14 cellular contexts compared by ENCODE assay signal in genomic region chr7:130970196-130970595, GRCh38.
A peak's percentile ranks its signal among the peaks of the same experiment; 100 is the strongest.
DNase-seq lines count a peak whose midpoint lies in the region; ATAC-seq, FAIRE-seq and TF ChIP-seq lines count a peak whose summit lies in the region.
"Had no signal": no experiment of that assay in that cellular context is flagged by ENCODE, and none has a peak within 500 bp of the region (broad histone marks: within the 10 kb centered on the region; RNA-seq: fewer than 3 reads in every experiment).

No MANE protein-coding gene starts in this region.

- H3K4me1 Mint-ChIP-seq in activated B cell treated with CpG ODN at 0.5 μM for 24 hours (peaks cover 56% of the 10 kb centered on the region), osteocyte (ENCODE audit: unreplicated experiment) (peaks cover 4% of the 10 kb centered on the region)
- peaks cover 98% of the 10 kb centered on the region for H3K4me1 Mint-ChIP-seq in stimulated activated naive CD8-positive, alpha-beta T cell treated with anti-CD3 and anti-CD28 coated beads, Interleukin-15, Interleukin-2, amounts not matched to agents 100 ng/mL and 50 ng/mL, for 24 hours (ENCODE audit: low read depth)
- H3K4me1 Mint-ChIP-seq: endodermal cell had no signal

- peak overlapping the region; percentile 32 for H3K4me3 Mint-ChIP-seq in activated B cell treated with CpG ODN at 0.5 μM for 24 hours
- peak overlapping the region; percentile 74 for H3K4me3 Mint-ChIP-seq in stimulated activated naive CD8-positive, alpha-beta T cell treated with anti-CD3 and anti-CD28 coated beads, Interleukin-15, Interleukin-2, amounts not matched to agents 100 ng/mL and 50 ng/mL, for 24 hours
- H3K4me3 Mint-ChIP-seq in osteocyte (ENCODE audit: unreplicated experiment), result no peak overlapping the region
- H3K4me3 Mint-ChIP-seq: endodermal cell had no signal

- H2AFZ ChIP-seq in GM12878 (ENCODE audit: control insufficient read depth, low read depth, low read length), result no peak overlapping the region

- peak overlapping the region; percentile 80 for H3K27ac Mint-ChIP-seq in activated B cell treated with CpG ODN at 0.5 μM for 24 hours
- H3K27ac Mint-ChIP-seq in stimulated activated naive CD8-positive, alpha-beta T cell treated with anti-CD3 and anti-CD28 coated beads, Interleukin-15, Interleukin-2, amounts not matched to agents 100 ng/mL and 50 ng/mL, for 24 hours, result peak overlapping the region; percentile 99
- H3K27ac Mint-ChIP-seq in osteocyte (ENCODE audit: unreplicated experiment), result no peak overlapping the region
- H3K27ac Mint-ChIP-seq: endodermal cell had no signal

- peak; percentile 42 for DNase-seq in stimulated activated CD4-positive, alpha-beta T cell treated with anti-CD3 and anti-CD28 coated beads, Interleukin-2, amount 100 ng/mL, for 4 hours (ENCODE audit: low read depth)
- DNase-seq in stimulated activated CD4-positive, alpha-beta T cell treated with anti-CD3 and anti-CD28 coated beads, Interleukin-1b, Interleukin-23, amount 100 ng/mL, for 48 hours, result no peak
- DNase-seq in activated B cell treated with CpG ODN at 0.5 μM for 24 hours (no peak), GM12878 (ENCODE audit: low read depth, low spot score) (no peak), nucleus accumbens (lab: John Stamatoyannopoulos, UW) (no peak), pancreas (no peak), osteocyte (ENCODE audit: extremely low spot score, unreplicated experiment) (no peak)
- DNase-seq: AML-193, endodermal cell, NCI-H1105, SJCRH30 had no signal

- H4K20me1 ChIP-seq in GM12878 (ENCODE audit: control insufficient read depth, insufficient read depth), result no peaks in the 10 kb centered on the region

- peak overlapping the region; percentile 12; the same call in 1 of the 2 replicates for H3K4me2 ChIP-seq in GM12878 (ENCODE audit: control insufficient read depth, insufficient read depth)

- RAD21 ChIA-PET in GM12878 (lab: Charles Lee; ENCODE audit: unreplicated experiment), result interaction anchor here (0.7 to 2.9 kb wide), 11 partner anchors 9 to 70 kb away, joined by 3 to 21 read pairs (median 5); no protein-coding TSS in a partner anchor

- H3K27me3 Mint-ChIP-seq in activated B cell treated with CpG ODN at 0.5 μM for 24 hours, result no peaks in the 10 kb centered on the region
- H3K27me3 Mint-ChIP-seq in stimulated activated naive CD8-positive, alpha-beta T cell treated with anti-CD3 and anti-CD28 coated beads, Interleukin-15, Interleukin-2, amounts not matched to agents 100 ng/mL and 50 ng/mL, for 24 hours, result no peaks in the 10 kb centered on the region
- H3K27me3 Mint-ChIP-seq in osteocyte (ENCODE audit: unreplicated experiment), result no peaks in the 10 kb centered on the region

- H3K79me2 ChIP-seq in GM12878 (ENCODE audit: control insufficient read depth, insufficient read depth, low read length), result peaks cover 1% of the 10 kb centered on the region; the same call in 1 of the 2 replicates

- intact Hi-C loops in activated B cell treated with CpG ODN at 0.5 μM for 24 hours (cut with micrococcal nuclease) (loop anchor here (1.0 kb wide), 2 partner anchors 9 to 11 kb away; no protein-coding TSS in a partner anchor), GM12878 (cut with micrococcal nuclease; ENCODE audit: unreplicated experiment) (no loop called here), pancreas (cut with DNase I) (no loop called here)

- no peak overlapping the region for H3K9ac ChIP-seq in GM12878 (ENCODE audit: control insufficient read depth, insufficient read depth, low read length)

- CTCF ChIA-PET in activated B cell treated with CpG ODN at 0.5 μM for 24 hours (lab: Charles Lee) (interaction anchor here (1.5 to 2.8 kb wide), 4 partner anchors 12 to 73 kb away, joined by 3 to 20 read pairs (median 5); no protein-coding TSS in a partner anchor), GM12878 (lab: Yijun Ruan, JAX) (interaction anchor here (0.9 to 3.1 kb wide), 15 partner anchors 8 to 73 kb away, joined by 3 to 62 read pairs (median 4); no protein-coding TSS in a partner anchor)

- H3K9me3 Mint-ChIP-seq in activated B cell treated with CpG ODN at 0.5 μM for 24 hours (no peaks in the 10 kb centered on the region), osteocyte (ENCODE audit: unreplicated experiment) (no peaks in the 10 kb centered on the region)
- H3K9me3 Mint-ChIP-seq in stimulated activated naive CD8-positive, alpha-beta T cell treated with anti-CD3 and anti-CD28 coated beads, Interleukin-15, Interleukin-2, amounts not matched to agents 100 ng/mL and 50 ng/mL, for 24 hours, result peaks cover 9% of the 10 kb centered on the region

- H3K27ac ChIP-seq in GM12878 (ENCODE audit: control insufficient read depth, insufficient read depth) (no peak overlapping the region), pancreas (peak overlapping the region in 1 of 4 donors; percentile 46)
- H3K27ac ChIP-seq: SJCRH30, thoracic aorta had no signal

- peaks cover 22% of the 10 kb centered on the region for H3K4me1 ChIP-seq in GM12878 (ENCODE audit: control insufficient read depth, insufficient read depth, low read length)
- peaks cover 12 to 15% (median 12%) of the 10 kb centered on the region in 3 donors for H3K4me1 ChIP-seq in pancreas
- H3K4me1 ChIP-seq: SJCRH30 had no signal

- in situ Hi-C loops in GM12878 (cut with MboI), result no loop called here

- TF ChIP-seq CTCF in activated B cell treated with CpG ODN at 0.5 μM for 24 hours (IDR thresholded peaks at IDR 0.05) (no peak), GM12878 (IDR thresholded peaks at IDR 0.05 in 2 of 3, conservative IDR thresholded peaks at IDR 0.05 in 1 of 3; ENCODE audit: control insufficient read depth in 2 of 3, extremely low read depth in 1 of 3, insufficient read depth in 1 of 3, low read depth in 3 of 3, low read length in 3 of 3) (no peak), pancreas (IDR thresholded peaks at IDR 0.05) (no peak), osteocyte (IDR thresholded peaks at IDR 0.05) (no peak)

- H3K36me3 ChIP-seq in GM12878 (ENCODE audit: control insufficient read depth in 2 of 2, insufficient read depth in 2 of 2, low read length in 1 of 2) (peaks cover 2 to 7% of the 10 kb centered on the region in 2 experiments; a peak in 3 of 4 replicates), pancreas (no peaks in the 10 kb centered on the region)

- POLR2A ChIA-PET in activated B cell treated with CpG ODN at 0.5 μM for 24 hours (lab: Charles Lee) (interaction anchor here (0.6 to 2.8 kb wide), 8 partner anchors 10 to 1187 kb away, joined by 3 to 42 read pairs (median 5); partner anchors contain the start of gene MKLN1), GM12878 (lab: Charles Lee) (interaction anchor here (0.5 to 1.2 kb wide), 8 partner anchors 9 to 155 kb away, joined by 3 to 8 read pairs (median 4); no protein-coding TSS in a partner anchor)

- no peak for TF ChIP-seq EP300 in GM12878 (IDR thresholded peaks at IDR 0.05; ENCODE audit: borderline replicate concordance in 1 of 2, control insufficient read depth in 1 of 2, low read depth in 2 of 2, low read length in 2 of 2)

- peak; percentile 23 for ATAC-seq in activated B cell treated with CpG ODN at 0.5 μM for 24 hours (ENCODE audit: low read depth)
- ATAC-seq in GM12878, result peak; percentile 20
- no peak for ATAC-seq in pancreas

- FAIRE-seq in GM12878 (lab: Jason Lieb, UNC) (no peak), pancreas (lab: Jason Lieb, UNC) (no peak)

- no peaks in the 10 kb centered on the region for H3K27me3 ChIP-seq in GM12878 (replicated peaks in 1 of 2; ENCODE audit: control insufficient read depth in 2 of 2, insufficient read depth in 2 of 2, low read length in 1 of 2)
- no peaks in the 10 kb centered on the region for H3K27me3 ChIP-seq in pancreas
- H3K27me3 ChIP-seq: SJCRH30 had no signal

- TF ChIP-seq POLR2A in GM12878 (IDR thresholded peaks at IDR 0.05; ENCODE audit: low read depth, low read length), result no peak

- no TSS peak for BruUV-seq in GM12878 (replicated peaks; lab: Mats Ljungman, UMichigan)

- H3K9me3 ChIP-seq in GM12878 (replicated peaks; ENCODE audit: control insufficient read depth, insufficient read depth, low read length) (peaks cover 8% of the 10 kb centered on the region), pancreas (no peaks in the 10 kb centered on the region)
- H3K9me3 ChIP-seq: SJCRH30, thoracic aorta had no signal

- no peak overlapping the region for H3K4me3 ChIP-seq in GM12878
- H3K4me3 ChIP-seq in pancreas, result no peak overlapping the region
- H3K4me3 ChIP-seq: lung, SJCRH30, thoracic aorta had no signal

- peaks cover 54% of the 10 kb centered on the region for H3K36me3 Mint-ChIP-seq in activated B cell treated with CpG ODN at 0.5 μM for 24 hours (ENCODE audit: low read depth)
- H3K36me3 Mint-ChIP-seq in stimulated activated naive CD8-positive, alpha-beta T cell treated with anti-CD3 and anti-CD28 coated beads, Interleukin-15, Interleukin-2, amounts not matched to agents 100 ng/mL and 50 ng/mL, for 24 hours (ENCODE audit: low read depth), result peaks cover 48% of the 10 kb centered on the region
- peaks cover 29% of the 10 kb centered on the region for H3K36me3 Mint-ChIP-seq in osteocyte (ENCODE audit: unreplicated experiment)

- no peak for TF ChIP-seq RAD21 in GM12878 (IDR thresholded peaks at IDR 0.05; ENCODE audit: insufficient read depth, low read depth, low read length)

- SMC1A ChIA-PET in GM12878 (lab: Charles Lee; ENCODE audit: uncharacterized antibody, unreplicated experiment), result interaction anchor here (0.7 to 3.7 kb wide), 12 partner anchors 9 to 73 kb away, joined by 3 to 57 read pairs (median 8); no protein-coding TSS in a partner anchor

TF ChIP-seq in GM12878, 131 proteins besides CTCF, POLR2A, EP300 and RAD21:
- TF ChIP-seq ZNF384 (IDR thresholded peaks at IDR 0.05; ENCODE audit: borderline replicate concordance, low read depth, low read length) (no peak), JUNB (IDR thresholded peaks at IDR 0.05) (peak; percentile 57; the same call in 1 of the 2 replicates)
- TF ChIP-seq, protein P1, sequence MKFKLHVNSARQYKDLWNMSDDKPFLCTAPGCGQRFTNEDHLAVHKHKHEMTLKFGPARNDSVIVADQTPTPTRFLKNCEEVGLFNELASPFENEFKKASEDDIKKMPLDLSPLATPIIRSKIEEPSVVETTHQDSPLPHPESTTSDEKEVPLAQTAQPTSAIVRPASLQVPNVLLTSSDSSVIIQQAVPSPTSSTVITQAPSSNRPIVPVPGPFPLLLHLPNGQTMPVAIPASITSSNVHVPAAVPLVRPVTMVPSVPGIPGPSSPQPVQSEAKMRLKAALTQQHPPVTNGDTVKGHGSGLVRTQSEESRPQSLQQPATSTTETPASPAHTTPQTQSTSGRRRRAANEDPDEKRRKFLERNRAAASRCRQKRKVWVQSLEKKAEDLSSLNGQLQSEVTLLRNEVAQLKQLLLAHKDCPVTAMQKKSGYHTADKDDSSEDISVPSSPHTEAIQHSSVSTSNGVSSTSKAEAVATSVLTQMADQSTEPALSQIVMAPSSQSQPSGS (IDR thresholded peaks at IDR 0.05; ENCODE audit: low read length), result 0 out of 2 replicates have a peak, but pooled peaks have one; percentile 15

Comparison
In these comparisons a context has a peak if more than half of its experiments do, and no peak if none do; other contexts are left out.
1. ATAC-seq: peak in activated B cell treated with CpG ODN at 0.5 μM for 24 hours (single experiment) and GM12878 (single experiment); none in pancreas (0 of 4).